ENCODE assay signal across 1 cellular context in the genomic region with DNA sequence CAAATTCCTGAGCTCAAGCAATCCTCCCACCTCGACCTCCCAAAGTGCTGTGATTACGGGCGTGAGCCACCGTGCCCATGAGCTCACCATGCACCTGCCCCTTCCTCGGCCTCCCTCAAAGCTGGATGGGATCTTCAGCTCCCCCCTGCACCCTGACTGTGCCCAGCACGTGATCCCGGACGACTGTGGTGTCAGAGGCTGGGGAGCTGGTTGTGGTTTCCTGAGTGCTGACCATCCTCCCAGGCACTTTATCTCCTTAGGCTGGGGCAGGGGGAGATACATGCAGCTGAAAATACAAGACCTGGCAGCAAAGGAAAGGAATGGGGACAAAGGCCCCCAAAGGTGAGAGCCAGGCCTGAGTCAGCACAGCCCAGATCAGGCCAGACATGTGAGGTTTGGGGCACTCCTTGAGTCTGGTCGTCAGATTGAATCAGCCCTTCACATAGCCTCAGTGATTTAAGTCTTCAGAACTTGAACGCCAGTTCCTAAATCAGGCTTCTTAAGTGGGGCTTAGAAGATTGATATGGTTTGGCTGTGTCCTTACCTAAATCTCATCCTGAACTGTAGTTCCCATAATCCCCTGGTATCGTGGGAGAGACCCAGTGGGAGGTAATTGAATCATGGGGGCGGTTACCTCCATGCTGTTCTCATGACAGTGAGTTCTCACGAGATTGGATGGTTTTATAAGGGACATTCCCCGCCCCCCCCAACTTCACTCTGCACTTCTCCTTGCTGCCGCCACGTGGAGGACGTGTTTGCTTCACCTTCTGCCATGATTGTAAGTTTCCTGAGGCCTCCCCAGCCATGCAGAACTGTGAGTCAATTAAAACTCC.
A peak's percentile ranks its signal among the peaks of the same experiment; 100 is the strongest.
TF ChIP-seq lines count a peak whose summit lies in the region.

No MANE protein-coding gene starts in this region.

TF ChIP-seq in HepG2, 621 proteins besides CTCF, POLR2A, EP300 and RAD21 (continued from another document):
- TF ChIP-seq, protein P1, sequence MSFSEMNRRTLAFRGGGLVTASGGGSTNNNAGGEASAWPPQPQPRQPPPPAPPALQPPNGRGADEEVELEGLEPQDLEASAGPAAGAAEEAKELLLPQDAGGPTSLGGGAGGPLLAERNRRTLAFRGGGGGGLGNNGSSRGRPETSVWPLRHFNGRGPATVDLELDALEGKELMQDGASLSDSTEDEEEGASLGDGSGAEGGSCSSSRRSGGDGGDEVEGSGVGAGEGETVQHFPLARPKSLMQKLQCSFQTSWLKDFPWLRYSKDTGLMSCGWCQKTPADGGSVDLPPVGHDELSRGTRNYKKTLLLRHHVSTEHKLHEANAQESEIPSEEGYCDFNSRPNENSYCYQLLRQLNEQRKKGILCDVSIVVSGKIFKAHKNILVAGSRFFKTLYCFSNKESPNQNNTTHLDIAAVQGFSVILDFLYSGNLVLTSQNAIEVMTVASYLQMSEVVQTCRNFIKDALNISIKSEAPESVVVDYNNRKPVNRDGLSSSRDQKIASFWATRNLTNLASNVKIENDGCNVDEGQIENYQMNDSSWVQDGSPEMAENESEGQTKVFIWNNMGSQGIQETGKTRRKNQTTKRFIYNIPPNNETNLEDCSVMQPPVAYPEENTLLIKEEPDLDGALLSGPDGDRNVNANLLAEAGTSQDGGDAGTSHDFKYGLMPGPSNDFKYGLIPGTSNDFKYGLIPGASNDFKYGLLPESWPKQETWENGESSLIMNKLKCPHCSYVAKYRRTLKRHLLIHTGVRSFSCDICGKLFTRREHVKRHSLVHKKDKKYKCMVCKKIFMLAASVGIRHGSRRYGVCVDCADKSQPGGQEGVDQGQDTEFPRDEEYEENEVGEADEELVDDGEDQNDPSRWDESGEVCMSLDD (CRISPR knock-in tag; IDR thresholded peaks at IDR 0.05; ENCODE audit: borderline replicate concordance), result no peak
- TF ChIP-seq ZMYM4 (CRISPR knock-in tag; IDR thresholded peaks at IDR 0.05), result peak; percentile 46
- TF ChIP-seq ZMYM3 (CRISPR knock-in tag; IDR thresholded peaks at IDR 0.05), result no peak
- TF ChIP-seq, protein P2, sequence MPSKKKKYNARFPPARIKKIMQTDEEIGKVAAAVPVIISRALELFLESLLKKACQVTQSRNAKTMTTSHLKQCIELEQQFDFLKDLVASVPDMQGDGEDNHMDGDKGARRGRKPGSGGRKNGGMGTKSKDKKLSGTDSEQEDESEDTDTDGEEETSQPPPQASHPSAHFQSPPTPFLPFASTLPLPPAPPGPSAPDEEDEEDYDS (CRISPR knock-in tag; IDR thresholded peaks at IDR 0.05), result peak; percentile 66
- no peak for TF ChIP-seq ZNF468 (CRISPR knock-in tag; IDR thresholded peaks at IDR 0.05)
- TF ChIP-seq, protein P3, sequence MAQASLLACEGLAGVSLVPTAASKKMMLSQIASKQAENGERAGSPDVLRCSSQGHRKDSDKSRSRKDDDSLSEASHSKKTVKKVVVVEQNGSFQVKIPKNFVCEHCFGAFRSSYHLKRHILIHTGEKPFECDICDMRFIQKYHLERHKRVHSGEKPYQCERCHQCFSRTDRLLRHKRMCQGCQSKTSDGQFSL (CRISPR knock-in tag; IDR thresholded peaks at IDR 0.05), result peak; percentile 92
- no peak for TF ChIP-seq WIZ (CRISPR knock-in tag; IDR thresholded peaks at IDR 0.05)
- no peak for TF ChIP-seq ZFP36L1 (CRISPR knock-in tag; IDR thresholded peaks at IDR 0.05)
- no peak for TF ChIP-seq ZFYVE20 (CRISPR knock-in tag; IDR thresholded peaks at IDR 0.05; ENCODE audit: borderline replicate concordance, low read depth)
- TF ChIP-seq ARNT (IDR thresholded peaks at IDR 0.05), result no peak
- TF ChIP-seq, protein P4, sequence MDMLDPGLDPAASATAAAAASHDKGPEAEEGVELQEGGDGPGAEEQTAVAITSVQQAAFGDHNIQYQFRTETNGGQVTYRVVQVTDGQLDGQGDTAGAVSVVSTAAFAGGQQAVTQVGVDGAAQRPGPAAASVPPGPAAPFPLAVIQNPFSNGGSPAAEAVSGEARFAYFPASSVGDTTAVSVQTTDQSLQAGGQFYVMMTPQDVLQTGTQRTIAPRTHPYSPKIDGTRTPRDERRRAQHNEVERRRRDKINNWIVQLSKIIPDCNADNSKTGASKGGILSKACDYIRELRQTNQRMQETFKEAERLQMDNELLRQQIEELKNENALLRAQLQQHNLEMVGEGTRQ (IDR thresholded peaks at IDR 0.05; ENCODE audit: low read depth, low read length), result peak; percentile 27; the same call in 1 of the 2 replicates
- TF ChIP-seq, protein P4 (CRISPR knock-in tag; IDR thresholded peaks at IDR 0.05; ENCODE audit: borderline replicate concordance), result peak; percentile 48; the same call in 1 of the 2 replicates
- TF ChIP-seq, protein P5, sequence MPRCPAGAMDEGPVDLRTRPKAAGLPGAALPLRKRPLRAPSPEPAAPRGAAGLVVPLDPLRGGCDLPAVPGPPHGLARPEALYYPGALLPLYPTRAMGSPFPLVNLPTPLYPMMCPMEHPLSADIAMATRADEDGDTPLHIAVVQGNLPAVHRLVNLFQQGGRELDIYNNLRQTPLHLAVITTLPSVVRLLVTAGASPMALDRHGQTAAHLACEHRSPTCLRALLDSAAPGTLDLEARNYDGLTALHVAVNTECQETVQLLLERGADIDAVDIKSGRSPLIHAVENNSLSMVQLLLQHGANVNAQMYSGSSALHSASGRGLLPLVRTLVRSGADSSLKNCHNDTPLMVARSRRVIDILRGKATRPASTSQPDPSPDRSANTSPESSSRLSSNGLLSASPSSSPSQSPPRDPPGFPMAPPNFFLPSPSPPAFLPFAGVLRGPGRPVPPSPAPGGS (CRISPR knock-in tag; IDR thresholded peaks at IDR 0.05), result no peak
- TF ChIP-seq IRX3 (CRISPR knock-in tag; IDR thresholded peaks at IDR 0.05; ENCODE audit: borderline replicate concordance, low read depth), result no peak
- no peak for TF ChIP-seq ZNF547 (CRISPR knock-in tag; IDR thresholded peaks at IDR 0.05)
- no peak for TF ChIP-seq BCL6 (CRISPR knock-in tag; IDR thresholded peaks at IDR 0.05)
- no peak for TF ChIP-seq ZNF121 (CRISPR knock-in tag; IDR thresholded peaks at IDR 0.05)
- TF ChIP-seq, protein P6, sequence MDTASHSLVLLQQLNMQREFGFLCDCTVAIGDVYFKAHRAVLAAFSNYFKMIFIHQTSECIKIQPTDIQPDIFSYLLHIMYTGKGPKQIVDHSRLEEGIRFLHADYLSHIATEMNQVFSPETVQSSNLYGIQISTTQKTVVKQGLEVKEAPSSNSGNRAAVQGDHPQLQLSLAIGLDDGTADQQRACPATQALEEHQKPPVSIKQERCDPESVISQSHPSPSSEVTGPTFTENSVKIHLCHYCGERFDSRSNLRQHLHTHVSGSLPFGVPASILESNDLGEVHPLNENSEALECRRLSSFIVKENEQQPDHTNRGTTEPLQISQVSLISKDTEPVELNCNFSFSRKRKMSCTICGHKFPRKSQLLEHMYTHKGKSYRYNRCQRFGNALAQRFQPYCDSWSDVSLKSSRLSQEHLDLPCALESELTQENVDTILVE (CRISPR knock-in tag; IDR thresholded peaks at IDR 0.05), result no peak
- TF ChIP-seq, protein P7, sequence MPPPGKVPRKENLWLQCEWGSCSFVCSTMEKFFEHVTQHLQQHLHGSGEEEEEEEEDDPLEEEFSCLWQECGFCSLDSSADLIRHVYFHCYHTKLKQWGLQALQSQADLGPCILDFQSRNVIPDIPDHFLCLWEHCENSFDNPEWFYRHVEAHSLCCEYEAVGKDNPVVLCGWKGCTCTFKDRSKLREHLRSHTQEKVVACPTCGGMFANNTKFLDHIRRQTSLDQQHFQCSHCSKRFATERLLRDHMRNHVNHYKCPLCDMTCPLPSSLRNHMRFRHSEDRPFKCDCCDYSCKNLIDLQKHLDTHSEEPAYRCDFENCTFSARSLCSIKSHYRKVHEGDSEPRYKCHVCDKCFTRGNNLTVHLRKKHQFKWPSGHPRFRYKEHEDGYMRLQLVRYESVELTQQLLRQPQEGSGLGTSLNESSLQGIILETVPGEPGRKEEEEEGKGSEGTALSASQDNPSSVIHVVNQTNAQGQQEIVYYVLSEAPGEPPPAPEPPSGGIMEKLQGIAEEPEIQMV (CRISPR knock-in tag; IDR thresholded peaks at IDR 0.05; ENCODE audit: low read depth), result no peak
